ENCODE assay signal across 29 cellular contexts in the genomic region with DNA sequence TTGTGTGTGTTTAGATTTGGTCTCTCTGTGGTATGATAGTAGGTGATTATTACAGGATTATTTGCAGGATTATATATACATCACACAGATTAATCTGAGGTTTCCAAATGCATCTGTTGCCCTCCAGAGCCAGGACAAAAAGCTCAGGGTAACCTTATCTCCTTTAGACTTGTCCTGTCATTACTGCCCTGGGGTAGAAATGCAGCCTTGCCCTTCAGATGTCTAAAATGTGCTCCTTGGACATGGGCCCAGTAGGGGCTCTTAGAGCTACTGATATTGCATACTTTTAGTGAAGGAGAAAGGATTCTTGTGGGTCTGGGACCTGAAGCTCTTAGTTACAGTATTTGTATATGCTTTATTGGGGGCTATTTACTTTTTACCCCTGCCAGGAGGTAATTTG.
"Had no signal": no experiment of that assay in that cellular context is flagged by ENCODE, and none has a peak within 500 bp of the region (broad histone marks: within the 10 kb centered on the region; RNA-seq: fewer than 3 reads in every experiment).

No MANE protein-coding gene starts in this region.

- H3K27me3 ChIP-seq: left lung, ovary, right atrium auricular region, suprapubic skin, tibial artery, upper lobe of right lung had no signal

- H3K4me1 Mint-ChIP-seq: immature natural killer cell had no signal

- H3K36me3 ChIP-seq: left lung, ovary, right atrium auricular region, thoracic aorta, upper lobe of right lung had no signal

- H3K9me3 Mint-ChIP-seq: immature natural killer cell; naive thymus-derived CD4-positive, alpha-beta T cell; natural killer cell treated with Interleukin-12 subunit alpha and Interleukin-12 subunit beta and Interleukin-15 and Interleukin-18, amount 100 ng/mL, for 72 hours; stimulated activated naive CD8-positive, alpha-beta T cell treated with anti-CD3 and anti-CD28 coated beads, Interleukin-15, Interleukin-2, amounts not matched to agents 100 ng/mL and 50 ng/mL, for 24 hours had no signal

- FAIRE-seq: islet of Langerhans, kidney, urothelium cell line had no signal

- ATAC-seq: left colon; left lung; mucosa of descending colon; naive thymus-derived CD4-positive, alpha-beta T cell; natural killer cell treated with Interleukin-12 subunit alpha and Interleukin-12 subunit beta and Interleukin-15 and Interleukin-18, amount 100 ng/mL, for 72 hours; sciatic nerve; upper lobe of right lung had no signal

- H3K27me3 Mint-ChIP-seq: progenitor cell of endocrine pancreas had no signal

- H3K4me3 Mint-ChIP-seq: immature natural killer cell; naive thymus-derived CD4-positive, alpha-beta T cell; natural killer cell treated with Interleukin-12 subunit alpha and Interleukin-12 subunit beta and Interleukin-15 and Interleukin-18, amount 100 ng/mL, for 72 hours; stimulated activated naive CD8-positive, alpha-beta T cell treated with anti-CD3 and anti-CD28 coated beads, Interleukin-15, Interleukin-2, amounts not matched to agents 100 ng/mL and 50 ng/mL, for 24 hours had no signal

- H3K36me3 Mint-ChIP-seq: immature natural killer cell; naive thymus-derived CD4-positive, alpha-beta T cell; natural killer cell treated with Interleukin-12 subunit alpha and Interleukin-12 subunit beta and Interleukin-15 and Interleukin-18, amount 100 ng/mL, for 72 hours had no signal

- H3K9me3 ChIP-seq: left lung, mucosa of descending colon, ovary, right atrium auricular region, suprapubic skin, thoracic aorta, tibial artery, upper lobe of right lung had no signal

- H3K27ac Mint-ChIP-seq: immature natural killer cell; naive thymus-derived CD4-positive, alpha-beta T cell; natural killer cell treated with Interleukin-12 subunit alpha and Interleukin-12 subunit beta and Interleukin-15 and Interleukin-18, amount 100 ng/mL, for 72 hours; progenitor cell of endocrine pancreas; stimulated activated naive CD8-positive, alpha-beta T cell treated with anti-CD3 and anti-CD28 coated beads, Interleukin-15, Interleukin-2, amounts not matched to agents 100 ng/mL and 50 ng/mL, for 24 hours had no signal

- H3K27ac ChIP-seq: left lung, ovary, right atrium auricular region, skin epidermis, suprapubic skin, thoracic aorta, tibial artery, upper lobe of right lung had no signal

- H3K4me3 ChIP-seq: left lung, lung, mucosa of descending colon, ovary, right atrium auricular region, skin epidermis, suprapubic skin, thoracic aorta, tibial artery, upper lobe of right lung had no signal

- DNase-seq: hypothalamus; immature natural killer cell; kidney; left colon; left lung; mesendoderm; midbrain; mucosa of descending colon; naive thymus-derived CD4-positive, alpha-beta T cell; ovary; stimulated activated CD4-positive, alpha-beta T cell treated with anti-CD3 and anti-CD28 coated beads, Interleukin-12 subunit alpha, Interleukin-12 subunit beta, amount 100 ng/mL, for 4 hours; stimulated activated CD4-positive, alpha-beta T cell treated with anti-CD3 and anti-CD28 coated beads, Interleukin-15, amount 100 ng/mL, for 24 hours; stimulated activated CD4-positive, alpha-beta T cell treated with anti-CD3 and anti-CD28 coated beads, Interleukin-2, amount 100 ng/mL, for 24 hours; stimulated activated CD4-positive, alpha-beta T cell treated with anti-CD3 and anti-CD28 coated beads, Interleukin-4, amount 100 ng/mL, for 1 hour; stimulated activated naive CD4-positive, alpha-beta T cell; tibial artery; trophoblast cell; upper lobe of right lung had no signal

- H3K4me1 ChIP-seq: left lung, right atrium auricular region, suprapubic skin, tibial artery, upper lobe of right lung had no signal
